Comparison of ENCODE assay signal across 9 cellular contexts in the genomic region with DNA sequence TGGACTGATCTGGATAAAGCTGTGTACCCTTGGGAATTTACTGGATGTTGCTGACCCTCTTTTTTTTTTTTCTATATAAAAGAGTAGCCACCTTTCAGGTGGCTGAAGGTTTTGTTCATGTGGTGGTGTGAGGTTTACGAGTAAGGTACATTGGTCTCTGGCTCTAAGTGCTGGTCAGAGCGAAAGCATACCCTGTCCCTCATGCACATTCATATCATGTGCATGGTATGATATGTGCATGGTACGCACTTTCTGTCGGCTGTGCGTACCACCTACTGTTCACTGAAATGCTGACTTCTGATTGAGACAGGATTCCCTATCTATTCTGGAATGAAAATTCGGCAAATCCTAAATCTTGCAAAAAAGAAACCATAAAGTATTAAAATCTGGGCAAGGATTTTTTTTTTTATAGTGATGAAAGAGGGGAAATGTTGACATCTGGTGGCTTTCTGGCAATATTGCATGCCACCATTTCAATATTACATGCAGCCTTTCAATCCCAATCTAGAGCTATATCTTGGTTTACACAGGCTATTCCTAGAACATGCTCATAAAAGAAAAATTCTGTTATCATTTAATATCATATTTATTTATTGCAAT. TPM values are rescaled to one million over a fixed set of nuclear protein-coding genes. Genes with fewer than 3 reads are reported as not detected.
DNase-seq lines count a peak whose midpoint lies in the region; ATAC-seq and TF ChIP-seq lines count a peak whose summit lies in the region.
"Had no signal": no experiment of that assay in that cellular context is flagged by ENCODE, and none has a peak within 500 bp of the region (broad histone marks: within the 10 kb centered on the region; RNA-seq: fewer than 3 reads in every experiment).

No MANE protein-coding gene starts in this region.

- peaks cover 3% of the 10 kb centered on the region for H3K27me3 Mint-ChIP-seq in type B pancreatic cell
- peaks cover 11% of the 10 kb centered on the region for H3K27me3 Mint-ChIP-seq in activated CD4-positive, alpha-beta memory T cell treated with anti-CD3 and anti-CD28 coated beads, Interleukin-2, amount 10 ng/mL, durations not matched to agents 7 days and 5 days

- CTCF ChIA-PET in activated CD4-positive, alpha-beta memory T cell treated with anti-CD3 and anti-CD28 coated beads, Interleukin-2, amount 10 ng/mL, durations not matched to agents 7 days and 5 days (lab: Charles Lee) = interaction anchor here (0.6 to 3.2 kb wide), 13 partner anchors 9 to 541 kb away, joined by 3 to 37 read pairs (median 6); partner anchors contain the start of genes CYP4V2 and TLR3

- H3K36me3 Mint-ChIP-seq in type B pancreatic cell = no peaks in the 10 kb centered on the region
- H3K36me3 Mint-ChIP-seq in activated CD4-positive, alpha-beta memory T cell treated with anti-CD3 and anti-CD28 coated beads, Interleukin-2, amount 10 ng/mL, durations not matched to agents 7 days and 5 days (ENCODE audit: low read depth) = no peaks in the 10 kb centered on the region

- H3K9me3 Mint-ChIP-seq in type B pancreatic cell = no peaks in the 10 kb centered on the region
- no peaks in the 10 kb centered on the region for H3K9me3 Mint-ChIP-seq in activated CD4-positive, alpha-beta memory T cell treated with anti-CD3 and anti-CD28 coated beads, Interleukin-2, amount 10 ng/mL, durations not matched to agents 7 days and 5 days

- peak; percentile 45 for ATAC-seq in HG02973 (IDR thresholded peaks at IDR 0.05; ENCODE audit: unreplicated experiment)

- no peak overlapping the region for H3K4me3 Mint-ChIP-seq in type B pancreatic cell
- no peak overlapping the region for H3K4me3 Mint-ChIP-seq in activated CD4-positive, alpha-beta memory T cell treated with anti-CD3 and anti-CD28 coated beads, Interleukin-2, amount 10 ng/mL, durations not matched to agents 7 days and 5 days

- H3K9me3 ChIP-seq in SU-DHL-6 (ENCODE audit: insufficient read depth, low read length) = no peaks in the 10 kb centered on the region
- no peaks in the 10 kb centered on the region for H3K9me3 ChIP-seq in right atrium auricular region
- H3K9me3 ChIP-seq: BLaER1 treated with 17β-estradiol and CSF1 and Interleukin-3, amounts not matched to agents 10 nM and 100 nM had no signal

- peak; percentile 22 for DNase-seq in DMS153 treated with DMSO at 0.1 percent for 48 hours (lab: John Stamatoyannopoulos, UW; ENCODE audit: unreplicated experiment)
- no peak for DNase-seq in DMS153 (lab: John Stamatoyannopoulos, UW)
- no peak for DNase-seq in right atrium auricular region (ENCODE audit: low spot score)
- no peak for DNase-seq in type B pancreatic cell (ENCODE audit: extremely low spot score, unreplicated experiment)
- no peak for DNase-seq in activated CD4-positive, alpha-beta memory T cell treated with anti-CD3 and anti-CD28 coated beads, Interleukin-2, amount 10 ng/mL, durations not matched to agents 7 days and 5 days
- DNase-seq in activated CD8-positive, alpha-beta memory T cell treated with anti-CD3 and anti-CD28 coated beads, Interleukin-2, amount 50 U/mL, for 48 hours = no peak

- H3K36me3 ChIP-seq in SU-DHL-6 (ENCODE audit: low read length) (no peaks in the 10 kb centered on the region), right atrium auricular region (no peaks in the 10 kb centered on the region)
- H3K36me3 ChIP-seq: BLaER1 treated with 17β-estradiol and CSF1 and Interleukin-3, amounts not matched to agents 10 nM and 100 nM had no signal

- POLR2A ChIA-PET in activated CD4-positive, alpha-beta memory T cell treated with anti-CD3 and anti-CD28 coated beads, Interleukin-2, amount 10 ng/mL, durations not matched to agents 7 days and 5 days (lab: Charles Lee) = no interaction called here

- no peak overlapping the region for H3K4me3 ChIP-seq in SU-DHL-6 (ENCODE audit: insufficient read depth, low read length, poor library complexity, severe bottlenecking)
- H3K4me3 ChIP-seq in right atrium auricular region = no peak overlapping the region
- H3K4me3 ChIP-seq: BLaER1 treated with 17β-estradiol and CSF1 and Interleukin-3, amounts not matched to agents 10 nM and 100 nM had no signal

- no peaks in the 10 kb centered on the region for H3K79me2 ChIP-seq in SU-DHL-6 (ENCODE audit: insufficient read depth, low read length)

- H3K9me2 ChIP-seq in SU-DHL-6 (replicated peaks; ENCODE audit: insufficient read depth, low read length) = no peaks in the 10 kb centered on the region

- H2AFZ ChIP-seq in SU-DHL-6 (ENCODE audit: low read depth, low read length, severe bottlenecking) = no peak overlapping the region

- H4K20me1 ChIP-seq in SU-DHL-6 (ENCODE audit: low read depth, low read length) = no peaks in the 10 kb centered on the region
- H4K20me1 ChIP-seq: BLaER1 treated with 17β-estradiol and CSF1 and Interleukin-3, amounts not matched to agents 10 nM and 100 nM had no signal

- H3F3A ChIP-seq in SU-DHL-6 (ENCODE audit: insufficient read depth) = no peaks in the 10 kb centered on the region

- no peak overlapping the region for H3K4me2 ChIP-seq in SU-DHL-6 (ENCODE audit: low read depth, low read length, poor library complexity, severe bottlenecking)
- H3K4me2 ChIP-seq: BLaER1 treated with 17β-estradiol and CSF1 and Interleukin-3, amounts not matched to agents 10 nM and 100 nM had no signal

- no peak overlapping the region for H3K27ac Mint-ChIP-seq in type B pancreatic cell
- no peak overlapping the region for H3K27ac Mint-ChIP-seq in activated CD4-positive, alpha-beta memory T cell treated with anti-CD3 and anti-CD28 coated beads, Interleukin-2, amount 10 ng/mL, durations not matched to agents 7 days and 5 days

- no peak overlapping the region for H3K27ac ChIP-seq in SU-DHL-6 (ENCODE audit: low read depth, low read length)
- no peak overlapping the region for H3K27ac ChIP-seq in right atrium auricular region
- H3K27ac ChIP-seq: BLaER1 treated with 17β-estradiol and CSF1 and Interleukin-3, amounts not matched to agents 10 nM and 100 nM had no signal

- peaks cover 11% of the 10 kb centered on the region for H3K4me1 Mint-ChIP-seq in type B pancreatic cell (ENCODE audit: unreplicated experiment)
- peaks cover 22% of the 10 kb centered on the region for H3K4me1 Mint-ChIP-seq in activated CD4-positive, alpha-beta memory T cell treated with anti-CD3 and anti-CD28 coated beads, Interleukin-2, amount 10 ng/mL, durations not matched to agents 7 days and 5 days

- H3K9ac ChIP-seq in SU-DHL-6 (ENCODE audit: low read length) = no peak overlapping the region
- H3K9ac ChIP-seq: BLaER1 treated with 17β-estradiol and CSF1 and Interleukin-3, amounts not matched to agents 10 nM and 100 nM had no signal

- no peaks in the 10 kb centered on the region for H3K27me3 ChIP-seq in SU-DHL-6 (ENCODE audit: low read length)
- H3K27me3 ChIP-seq in right atrium auricular region = no peaks in the 10 kb centered on the region
- H3K27me3 ChIP-seq: BLaER1 treated with 17β-estradiol and CSF1 and Interleukin-3, amounts not matched to agents 10 nM and 100 nM had no signal

- TF ChIP-seq CTCF in SU-DHL-6 (IDR thresholded peaks at IDR 0.05; ENCODE audit: insufficient read depth, low read length, poor library complexity, severe bottlenecking) (peak; percentile 34), right atrium auricular region (IDR thresholded peaks at IDR 0.05) (peak; percentile 53 to 79), type B pancreatic cell (conservative IDR thresholded peaks at IDR 0.05) (peak; percentile 83)

- H3K4me1 ChIP-seq in right atrium auricular region = no peaks in the 10 kb centered on the region

RNA-seq across cellular contexts. Expression of gene FAM149A, which starts 32.8 kb away (rescaled TPM):
- total RNA-seq in right atrium auricular region (1 to 10 TPM; 6.7 to 6.8 TPM), type B pancreatic cell (ENCODE audit: low replicate concordance) (9.3 and 9.9 TPM in 2 replicates)
- total RNA-seq in activated CD4-positive, alpha-beta memory T cell treated with anti-CD3 and anti-CD28 coated beads, Interleukin-2, amount 10 ng/mL, durations not matched to agents 7 days and 5 days = under 1 TPM in 1 of 2 experiments, not detected in 1; 0.38 TPM

RNA-seq across cellular contexts. Expression of gene CYP4V2, which starts 54.1 kb away (rescaled TPM):
- total RNA-seq in right atrium auricular region (10 to 100 TPM; 18.9 to 37.7 TPM), type B pancreatic cell (ENCODE audit: low replicate concordance) (8.2 and 9.0 TPM in 2 replicates)
- total RNA-seq in activated CD4-positive, alpha-beta memory T cell treated with anti-CD3 and anti-CD28 coated beads, Interleukin-2, amount 10 ng/mL, durations not matched to agents 7 days and 5 days = 10 to 100 TPM; 10.0 to 10.9 TPM
